ENCODE assay signal across 1 cellular context in genomic region chr10:88131561-88132139, GRCh38.
A peak's percentile ranks its signal among the peaks of the same experiment; 100 is the strongest.
TF ChIP-seq lines count a peak whose summit lies in the region.

No MANE protein-coding gene starts in this region.

TF ChIP-seq in SK-N-SH, 30 proteins besides CTCF, POLR2A, EP300 and RAD21 (continued from another document):
- TF ChIP-seq REST (IDR thresholded peaks at IDR 0.05; ENCODE audit: low read depth, low read length) (0 out of 2 replicates have a peak, but pooled peaks have one; percentile 23), JUND (IDR thresholded peaks at IDR 0.05) (no peak), TAF1 (IDR thresholded peaks at IDR 0.05; ENCODE audit: borderline replicate concordance, low read depth, low read length) (no peak), MEF2A (IDR thresholded peaks at IDR 0.05; ENCODE audit: borderline replicate concordance, low read depth) (no peak), RCOR1 (IDR thresholded peaks at IDR 0.05; ENCODE audit: low read length) (no peak), IRF3 (IDR thresholded peaks at IDR 0.05; ENCODE audit: low read depth, low read length) (no peak), MAX (IDR thresholded peaks at IDR 0.05; ENCODE audit: low read depth) (no peak), GATA2 (CRISPR knock-in tag; IDR thresholded peaks at IDR 0.05) (no peak), TCF12 (IDR thresholded peaks at IDR 0.05) (peak; percentile 84), USF2 (IDR thresholded peaks at IDR 0.05; ENCODE audit: borderline replicate concordance, low read depth, low read length) (no peak), NRF1 (IDR thresholded peaks at IDR 0.05; ENCODE audit: low read depth, low read length) (no peak), NFIC (IDR thresholded peaks at IDR 0.05; ENCODE audit: borderline replicate concordance) (peak; percentile 87)
